In the genomic region with DNA sequence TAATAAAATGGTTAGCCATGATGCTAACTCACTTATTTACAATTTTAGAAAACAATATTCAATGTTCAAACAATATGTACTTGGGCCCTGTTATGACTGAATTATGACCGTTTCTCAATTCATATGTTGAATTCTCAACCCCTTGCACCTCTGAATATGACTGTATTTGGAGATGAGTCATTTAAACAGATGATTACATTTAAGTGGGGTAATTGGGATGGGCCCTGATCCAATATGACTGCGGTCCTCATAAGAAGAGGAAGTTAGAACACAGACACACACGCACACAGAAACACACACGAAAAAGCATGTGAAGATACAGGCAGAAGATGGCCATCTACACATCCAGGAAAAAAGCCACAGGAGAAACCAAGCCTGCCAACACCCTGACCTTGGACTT, we compare ENCODE assay signal across 15 cellular contexts.
DNase-seq lines count a peak whose midpoint lies in the region; ATAC-seq, FAIRE-seq and TF ChIP-seq lines count a peak whose summit lies in the region.
"Had no signal": no experiment of that assay in that cellular context is flagged by ENCODE, and none has a peak within 500 bp of the region (broad histone marks: within the 10 kb centered on the region; RNA-seq: fewer than 3 reads in every experiment).

No MANE protein-coding gene starts in this region.

- no peak for DNase-seq in A549 (ENCODE audit: low read depth in 1 of 2, low spot score in 1 of 2)
- peak; percentile 91 for DNase-seq in NOMO-1 treated with DMSO at 0.1 percent for 48 hours (lab: John Stamatoyannopoulos, UW; ENCODE audit: unreplicated experiment)
- DNase-seq in choroid plexus epithelial cell (ENCODE audit: low read depth), result peak; percentile 43
- DNase-seq in CD14-positive monocyte (ENCODE audit: low spot score), result no peak
- DNase-seq in superior temporal gyrus (ENCODE audit: extremely low spot score), result no peak
- no peak for DNase-seq in dorsolateral prefrontal cortex
- DNase-seq: activated naive CD4-positive, alpha-beta T cell treated with anti-CD3 and anti-CD28 coated beads, Interleukin-2, amount 50 U/mL, for 16 hours; caudate nucleus; MG63; NK-92 treated with Interleukin-12 subunit alpha and Interleukin-12 subunit beta, amount 100 ng/mL, for 24 hours; pancreas had no signal

- no peak for FAIRE-seq in A549 (lab: Jason Lieb, UNC)
- FAIRE-seq: pancreas had no signal

- no peaks in the 10 kb centered on the region for H3K9me3 ChIP-seq in A549
- H3K9me3 ChIP-seq: HAP-1, MG63, pancreas had no signal

- H3K27ac Mint-ChIP-seq in CD14-positive monocyte, result no peak overlapping the region
- H3K27ac Mint-ChIP-seq: WTC11 had no signal

- H3K27me3 ChIP-seq in dorsolateral prefrontal cortex, result peaks cover 0 to 10% (median 0%) of the 10 kb centered on the region in 45 donors
- H3K27me3 ChIP-seq: MG63, pancreas had no signal

- no peak for TF ChIP-seq EP300 in A549 (IDR thresholded peaks at IDR 0.05)

- 79% methylated on average over 4 of the region's 4 CpGs for WGBS in A549 (ENCODE audit: missing lambda C conversion rate)

- TF ChIP-seq CTCF in A549 (IDR thresholded peaks at IDR 0.05) (no peak), choroid plexus epithelial cell (conservative IDR thresholded peaks at IDR 0.05; ENCODE audit: low read depth, low read length) (no peak), CD14-positive monocyte (IDR thresholded peaks at IDR 0.05) (no peak), dorsolateral prefrontal cortex (IDR thresholded peaks at IDR 0.05 in 54 of 56, conservative IDR thresholded peaks at IDR 0.05 in 2 of 56; ENCODE audit: low read depth in 1 of 56, partially characterized antibody in 56 of 56) (no peak)

- no peaks in the 10 kb centered on the region for H3K36me3 Mint-ChIP-seq in CD14-positive monocyte
- H3K36me3 Mint-ChIP-seq: WTC11 had no signal

- no peak for TF ChIP-seq RAD21 in A549 (conservative IDR thresholded peaks at IDR 0.05 in 1 of 2, IDR thresholded peaks at IDR 0.05 in 1 of 2)

- H3K4me3 Mint-ChIP-seq in CD14-positive monocyte, result no peak overlapping the region
- H3K4me3 Mint-ChIP-seq: WTC11 had no signal

- H3K4me1 ChIP-seq in A549, result no peaks in the 10 kb centered on the region
- H3K4me1 ChIP-seq: HAP-1, pancreas had no signal

- no peaks in the 10 kb centered on the region for H3K4me1 Mint-ChIP-seq in CD14-positive monocyte
- H3K4me1 Mint-ChIP-seq: WTC11 had no signal

- H3K27ac ChIP-seq in A549 (no peak overlapping the region), dorsolateral prefrontal cortex (no peak overlapping the region)
- H3K27ac ChIP-seq: pancreas had no signal

- ATAC-seq in A549 (no peak), GM18868 (IDR thresholded peaks at IDR 0.05; ENCODE audit: unreplicated experiment) (peak; percentile 89), GM19397 (IDR thresholded peaks at IDR 0.05; ENCODE audit: unreplicated experiment) (no peak)
- ATAC-seq: pancreas, WTC11 had no signal

- no peak overlapping the region for H3K4me2 ChIP-seq in A549

- H3K27me3 Mint-ChIP-seq in CD14-positive monocyte (ENCODE audit: low read depth in 3 of 3), result peaks cover 0 to 3% (median 0%) of the 10 kb centered on the region in 3 donors

- POLR2A ChIA-PET in A549 (lab: Yijun Ruan, JAX), result no interaction called here

- peaks cover 0 to 13% (median 2%) of the 10 kb centered on the region in 7 donors for H3K9me3 Mint-ChIP-seq in CD14-positive monocyte

- intact Hi-C loops in CD14-positive monocyte (cut with micrococcal nuclease) (no loop called here), dorsolateral prefrontal cortex (cut with DNase I) (no loop called here)

- no peak overlapping the region for H3K4me3 ChIP-seq in A549
- H3K4me3 ChIP-seq in choroid plexus epithelial cell (ENCODE audit: low read depth, low read length), result no peak overlapping the region
- no peak overlapping the region for H3K4me3 ChIP-seq in dorsolateral prefrontal cortex
- H3K4me3 ChIP-seq: HAP-1, MG63, pancreas had no signal

- no peak for TF ChIP-seq POLR2A in A549 (IDR thresholded peaks at IDR 0.05; ENCODE audit: low read length)

- CTCF ChIA-PET in A549 (lab: Yijun Ruan, JAX), result no interaction called here

TF ChIP-seq in A549, 52 proteins besides CTCF, POLR2A, EP300 and RAD21:
- TF ChIP-seq FOSL2 (IDR thresholded peaks at IDR 0.05), result no peak
- TF ChIP-seq FOSL2 (CRISPR knock-in tag; IDR thresholded peaks at IDR 0.05), result peak; percentile 21; the same call in 1 of the 2 replicates
- TF ChIP-seq CHD2 (IDR thresholded peaks at IDR 0.05; ENCODE audit: low read length, partially characterized antibody), result no peak

Comparison
In these comparisons a context has a peak if more than half of its experiments do, and no peak if none do; other contexts are left out.
1. DNase-seq: peak in NOMO-1 treated with DMSO at 0.1 percent for 48 hours (single experiment) and choroid plexus epithelial cell (single experiment); none in A549 (0 of 2), CD14-positive monocyte (single experiment), superior temporal gyrus (single experiment) and dorsolateral prefrontal cortex (0 of 10).